In genomic region chr12:122724641-122725243, GRCh38 we compare ENCODE assay signal across 23 cellular contexts. TPM values are rescaled to one million over a fixed set of nuclear protein-coding genes. Genes with fewer than 3 reads are reported as not detected.
A peak's percentile ranks its signal among the peaks of the same experiment; 100 is the strongest.
DNase-seq lines count a peak whose midpoint lies in the region; ATAC-seq and TF ChIP-seq lines count a peak whose summit lies in the region.
"Had no signal": no experiment of that assay in that cellular context is flagged by ENCODE, and none has a peak within 500 bp of the region (broad histone marks: within the 10 kb centered on the region; RNA-seq: fewer than 3 reads in every experiment).

No MANE protein-coding gene starts in this region.

- CTCF ChIA-PET in Caco-2 (lab: Charles Lee): interaction anchor here (1.1 kb wide), 1 partner anchor 87 kb away, joined by 6 read pairs; no protein-coding TSS in a partner anchor

- H3K27me3 ChIP-seq in Caco-2 (replicated peaks; ENCODE audit: control insufficient read depth, insufficient read depth, low read length) (no peaks in the 10 kb centered on the region), Karpas-422 (ENCODE audit: low read length) (no peaks in the 10 kb centered on the region), hepatocyte (no peaks in the 10 kb centered on the region)
- H3K27me3 ChIP-seq: colonic mucosa, pancreas, suprapubic skin had no signal

- H3K4me3 Mint-ChIP-seq in Caco-2 (ENCODE audit: unreplicated experiment): no peak overlapping the region

- peaks cover 10% of the 10 kb centered on the region for H3K4me1 Mint-ChIP-seq in Caco-2 (ENCODE audit: low read depth, unreplicated experiment)

- H3K9me3 Mint-ChIP-seq in Caco-2 (ENCODE audit: unreplicated experiment): no peaks in the 10 kb centered on the region
- H3K9me3 Mint-ChIP-seq: activated naive CD4-positive, alpha-beta T cell treated with anti-CD3 and anti-CD28 coated beads, Interleukin-2, amount 50 U/mL, for 24 hours had no signal

- H4K20me1 ChIP-seq in Karpas-422 (ENCODE audit: insufficient read depth, low read depth, low read length) (no peaks in the 10 kb centered on the region), hepatocyte (ENCODE audit: insufficient read depth, poor library complexity, severe bottlenecking) (no peaks in the 10 kb centered on the region)

- H3K4me2 ChIP-seq in Karpas-422 (ENCODE audit: low read depth, low read length, poor library complexity, severe bottlenecking): peak overlapping the region; percentile 39
- H3K4me2 ChIP-seq in hepatocyte: no peak overlapping the region

- H3K4me1 ChIP-seq in Caco-2 (peaks cover 70% of the 10 kb centered on the region), Karpas-422 (ENCODE audit: low read length) (peaks cover 53% of the 10 kb centered on the region), hepatocyte (ENCODE audit: insufficient read depth) (peaks cover 8% of the 10 kb centered on the region)
- H3K4me1 ChIP-seq: colonic mucosa, pancreas had no signal

- H3K27ac Mint-ChIP-seq in Caco-2 (ENCODE audit: unreplicated experiment): peak overlapping the region; percentile 95
- H3K27ac Mint-ChIP-seq: activated naive CD4-positive, alpha-beta T cell treated with anti-CD3 and anti-CD28 coated beads, Interleukin-2, amount 50 U/mL, for 24 hours had no signal

- POLR2A ChIA-PET in Caco-2 (lab: Charles Lee): no interaction called here

- H3K9me2 ChIP-seq in Karpas-422 (replicated peaks; ENCODE audit: insufficient read depth, low read length) (no peaks in the 10 kb centered on the region), hepatocyte (replicated peaks; ENCODE audit: insufficient read depth) (no peaks in the 10 kb centered on the region)

- H3K79me2 ChIP-seq in Karpas-422 (ENCODE audit: low read length) (no peaks in the 10 kb centered on the region), hepatocyte (no peaks in the 10 kb centered on the region)

- H3K9me3 ChIP-seq in Caco-2: no peaks in the 10 kb centered on the region
- no peaks in the 10 kb centered on the region for H3K9me3 ChIP-seq in Karpas-422 (ENCODE audit: low read length)
- no peaks in the 10 kb centered on the region for H3K9me3 ChIP-seq in hepatocyte (ENCODE audit: low read depth)
- H3K9me3 ChIP-seq: colonic mucosa, pancreas, suprapubic skin had no signal

- intact Hi-C loops in Caco-2 (cut with micrococcal nuclease; ENCODE audit: unreplicated experiment): no loop called here

- BruUV-seq in Caco-2 (replicated peaks; lab: Mats Ljungman, UMichigan): no TSS peak

- H3K4me3 ChIP-seq in Caco-2 (ENCODE audit: low read depth, low read length) (no peak overlapping the region), Karpas-422 (ENCODE audit: low read length) (no peak overlapping the region), hepatocyte (no peak overlapping the region)
- H3K4me3 ChIP-seq: colonic mucosa, K562, pancreas, suprapubic skin had no signal

- no peaks in the 10 kb centered on the region for H3K27me3 Mint-ChIP-seq in Caco-2 (ENCODE audit: insufficient read depth, unreplicated experiment)
- H3K27me3 Mint-ChIP-seq: activated naive CD4-positive, alpha-beta T cell treated with anti-CD3 and anti-CD28 coated beads, Interleukin-2, amount 50 U/mL, for 24 hours had no signal

- no peak for TF ChIP-seq CTCF in Caco-2 (IDR thresholded peaks at IDR 0.05; ENCODE audit: insufficient read depth in 1 of 2, low read depth in 1 of 2, low read length in 1 of 2, severe bottlenecking in 1 of 2, unreplicated experiment in 1 of 2)
- no peak for TF ChIP-seq CTCF in hepatocyte (IDR thresholded peaks at IDR 0.05; ENCODE audit: poor library complexity)

- H3K9ac ChIP-seq in Karpas-422 (ENCODE audit: low read length): no peak overlapping the region

- H2AFZ ChIP-seq in Karpas-422 (ENCODE audit: low read length): no peak overlapping the region
- H2AFZ ChIP-seq in hepatocyte: no peak overlapping the region

- 95% methylated on average over 12 of the region's 12 CpGs for WGBS in hepatocyte (ENCODE audit: low lambda C conversion rate, missing lambda C conversion rate)

- no peaks in the 10 kb centered on the region for H3K36me3 Mint-ChIP-seq in Caco-2 (ENCODE audit: insufficient read depth, unreplicated experiment)
- H3K36me3 Mint-ChIP-seq: activated naive CD4-positive, alpha-beta T cell treated with anti-CD3 and anti-CD28 coated beads, Interleukin-2, amount 50 U/mL, for 24 hours had no signal

- DNase-seq in Caco-2: no peak
- DNase-seq in Karpas-422: peak; percentile 88
- no peak for DNase-seq in hepatocyte (ENCODE audit: low spot score)
- no peak for DNase-seq in NCI-H526 (lab: John Stamatoyannopoulos, UW)
- DNase-seq in T-helper 9 cell: no peak
- DNase-seq in SHP77 (lab: John Stamatoyannopoulos, UW): no peak
- DNase-seq in inferior parietal cortex (ENCODE audit: extremely low spot score): no peak
- DNase-seq: activated CD4-positive, alpha-beta T cell treated with anti-CD3 and anti-CD28 coated beads, Interleukin-2, amount 50 U/mL, for 1 hour; activated T-cell treated with anti-CD3 and anti-CD28 coated beads for 4 hours; colonic mucosa; foreskin melanocyte; left ventricle myocardium superior; NCI-H1048; NCI-H2081 treated with DMSO at 0.1 percent for 48 hours; NCI-H524 treated with DMSO at 0.1 percent for 48 hours; pancreas; stimulated activated CD4-positive, alpha-beta T cell treated with anti-CD3 and anti-CD28 coated beads, Interleukin-4, amount 100 ng/mL, for 24 hours had no signal

- peak; percentile 34 for ATAC-seq in GM18909 (IDR thresholded peaks at IDR 0.05; ENCODE audit: poor library complexity, unreplicated experiment)
- ATAC-seq: K562, left ventricle myocardium superior, pancreas had no signal

- H3K27ac ChIP-seq in Karpas-422 (ENCODE audit: low read length) (peak overlapping the region; percentile 36; the same call in 1 of the 2 replicates), hepatocyte (peak overlapping the region; percentile 95)
- H3K27ac ChIP-seq: colonic mucosa, suprapubic skin had no signal

- H3K36me3 ChIP-seq in Caco-2 (ENCODE audit: control insufficient read depth, insufficient read depth, low read length): no peaks in the 10 kb centered on the region
- no peaks in the 10 kb centered on the region for H3K36me3 ChIP-seq in Karpas-422 (ENCODE audit: insufficient read depth, low read length)
- H3K36me3 ChIP-seq in hepatocyte (replicated peaks; ENCODE audit: insufficient read depth, low read depth): no peaks in the 10 kb centered on the region
- H3K36me3 ChIP-seq: colonic mucosa, pancreas, suprapubic skin had no signal

RNA-seq across cellular contexts. Expression of gene HCAR1, which starts 5.9 kb away (rescaled TPM):
- total RNA-seq in Caco-2 (2022) (3.7 and 5.2 TPM in 2 replicates), hepatocyte (0.40 and 0.63 TPM in 2 replicates)
- total RNA-seq in Karpas-422 (2014; rRNA removed; shearing (Covaris generic); ENCODE audit: low replicate concordance): not detected in 2 replicates
- polyA plus RNA-seq in hepatocyte: 0.19 TPM in 1 of 2 replicates, not detected in the other
- total RNA-seq: K562 had no signal
- polyA plus RNA-seq: K562 had no signal

RNA-seq across cellular contexts. Expression of gene HCAR3, which starts 8.1 kb away (rescaled TPM):
- total RNA-seq in Caco-2 (2022) (0.28 and 0.32 TPM in 2 replicates), hepatocyte (0.12 and 0.30 TPM in 2 replicates)
- 0.22 TPM in 1 of 2 replicates, not detected in the other for total RNA-seq in Karpas-422 (2014; rRNA removed; shearing (Covaris generic); ENCODE audit: low replicate concordance)
- polyA plus RNA-seq in hepatocyte: 0.34 and 1.2 TPM in 2 replicates
- total RNA-seq: K562, skeletal muscle tissue had no signal
- polyA plus RNA-seq: AG04450, K562, pancreas had no signal

RNA-seq across cellular contexts. Expression of gene HCAR2, which starts 21.6 kb away (rescaled TPM):
- total RNA-seq in Caco-2 (2022) (0.16 and 0.18 TPM in 2 replicates), hepatocyte (2.1 and 3.8 TPM in 2 replicates)
- total RNA-seq in Karpas-422 (2014; rRNA removed; shearing (Covaris generic); ENCODE audit: low replicate concordance): not detected in 2 replicates
- polyA plus RNA-seq in hepatocyte: 3.7 and 5.0 TPM in 2 replicates
- total RNA-seq: K562 had no signal
- polyA plus RNA-seq: AG04450, K562 had no signal

RNA-seq across cellular contexts. Expression of gene DENR, which starts 27.9 kb away (rescaled TPM):
- total RNA-seq in Caco-2 (2022) (83.2 and 83.8 TPM in 2 replicates), hepatocyte (42.5 and 42.6 TPM in 2 replicates)
- 53.4 and 72.8 TPM in 2 replicates for total RNA-seq in Karpas-422 (2014; rRNA removed; shearing (Covaris generic); ENCODE audit: low replicate concordance)
- 62.8 and 64.8 TPM in 2 replicates for polyA plus RNA-seq in hepatocyte

RNA-seq across cellular contexts. Expression of gene CCDC62, which starts 49.6 kb away (rescaled TPM):
- total RNA-seq in Caco-2 (2022) (0.30 and 1.1 TPM in 2 replicates), hepatocyte (0.50 and 1.1 TPM in 2 replicates)
- total RNA-seq in Karpas-422 (2014; rRNA removed; shearing (Covaris generic); ENCODE audit: low replicate concordance): 0.47 and 2.2 TPM in 2 replicates
- 0.12 TPM in 2 replicates for polyA plus RNA-seq in hepatocyte
